In the genomic region with DNA sequence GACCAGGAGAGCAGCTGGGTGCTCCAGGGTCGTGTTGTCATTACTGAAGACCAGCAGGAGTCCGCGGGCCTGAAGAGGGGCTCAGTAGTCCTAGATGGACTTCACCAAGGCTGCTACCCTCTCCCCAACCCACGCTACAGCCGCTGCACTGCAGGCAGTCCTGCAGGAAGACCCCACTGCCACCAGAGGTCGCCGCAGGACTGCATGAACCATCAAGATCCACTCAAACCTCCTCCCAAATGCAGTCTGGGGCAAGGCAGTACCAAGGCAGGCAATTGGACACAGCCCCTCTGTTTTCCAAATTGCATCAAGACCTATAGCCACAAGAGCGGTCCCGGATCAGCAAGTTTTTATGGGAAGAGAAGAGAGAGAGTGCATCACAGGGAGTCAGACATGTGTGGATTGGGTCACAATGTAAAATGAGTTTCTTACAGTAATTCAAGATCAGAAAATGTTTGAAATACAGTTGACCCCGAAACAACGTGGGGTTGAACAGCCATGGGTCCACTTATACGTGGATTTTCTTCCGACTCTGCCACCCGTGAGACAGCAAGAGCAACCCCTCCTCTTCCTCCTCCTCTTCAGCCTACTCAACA, we compare ENCODE assay signal across 9 cellular contexts. TPM values are rescaled to one million over a fixed set of nuclear protein-coding genes. Genes with fewer than 3 reads are reported as not detected.
DNase-seq lines count a peak whose midpoint lies in the region; ATAC-seq and TF ChIP-seq lines count a peak whose summit lies in the region.
"Had no signal": no experiment of that assay in that cellular context is flagged by ENCODE, and none has a peak within 500 bp of the region (broad histone marks: within the 10 kb centered on the region; RNA-seq: fewer than 3 reads in every experiment).

No MANE protein-coding gene starts in this region.

- H4K91ac ChIP-seq in mesenchymal stem cell (ENCODE audit: low read length): no peak overlapping the region

- H3K36me3 ChIP-seq in CD8-positive, alpha-beta T cell (ENCODE audit: insufficient read depth, low read length): no peaks in the 10 kb centered on the region
- H3K36me3 ChIP-seq in mesenchymal stem cell (ENCODE audit: control insufficient read depth in 1 of 2, insufficient read depth in 2 of 2, low read depth in 1 of 2, low read length in 2 of 2): peaks cover 72 to 75% of the 10 kb centered on the region in 2 experiments

- H3K27me3 ChIP-seq in CD8-positive, alpha-beta T cell (ENCODE audit: insufficient read depth, low read length): no peaks in the 10 kb centered on the region
- H3K27me3 ChIP-seq in mesenchymal stem cell (ENCODE audit: control insufficient read depth in 1 of 2, insufficient read depth in 1 of 2, low read length in 2 of 2): no peaks in the 10 kb centered on the region

- CTCF ChIA-PET in CD8-positive, alpha-beta T cell (lab: Charles Lee): interaction anchor here (0.6 to 2.8 kb wide), 9 partner anchors 14 to 857 kb away, joined by 3 to 15 read pairs (median 3); no protein-coding TSS in a partner anchor
- CTCF ChIA-PET in activated CD4-positive, alpha-beta memory T cell treated with anti-CD3 and anti-CD28 coated beads, Interleukin-2, amount 10 ng/mL, durations not matched to agents 7 days and 5 days (lab: Charles Lee): interaction anchor here (1.0 to 4.5 kb wide), 6 partner anchors 11 to 49 kb away, joined by 3 to 57 read pairs (median 12); partner anchors contain the start of gene DZIP1L

- H3K9me3 Mint-ChIP-seq in CD8-positive, alpha-beta T cell: no peaks in the 10 kb centered on the region
- no peaks in the 10 kb centered on the region for H3K9me3 Mint-ChIP-seq in activated CD4-positive, alpha-beta memory T cell treated with anti-CD3 and anti-CD28 coated beads, Interleukin-2, amount 10 ng/mL, durations not matched to agents 7 days and 5 days
- H3K9me3 Mint-ChIP-seq: activated naive CD4-positive, alpha-beta T cell treated with anti-CD3 and anti-CD28 coated beads, Interleukin-2, amount 50 U/mL, for 24 hours had no signal

- no peak overlapping the region for H3K27ac Mint-ChIP-seq in CD8-positive, alpha-beta T cell
- H3K27ac Mint-ChIP-seq in activated CD4-positive, alpha-beta memory T cell treated with anti-CD3 and anti-CD28 coated beads, Interleukin-2, amount 10 ng/mL, durations not matched to agents 7 days and 5 days: no peak overlapping the region
- H3K27ac Mint-ChIP-seq: activated naive CD4-positive, alpha-beta T cell treated with anti-CD3 and anti-CD28 coated beads, Interleukin-2, amount 50 U/mL, for 24 hours had no signal

- H3K4me1 ChIP-seq in CD8-positive, alpha-beta T cell (ENCODE audit: insufficient read depth, low read length): no peaks in the 10 kb centered on the region
- peaks cover 6% of the 10 kb centered on the region for H3K4me1 ChIP-seq in mesenchymal stem cell (ENCODE audit: control insufficient read depth, insufficient read depth, low read depth, low read length)

- H2BK12ac ChIP-seq in mesenchymal stem cell (ENCODE audit: low read length in 2 of 2): no peak overlapping the region

- H3K18ac ChIP-seq in mesenchymal stem cell (ENCODE audit: low read depth in 1 of 2, low read length in 2 of 2): no peak overlapping the region

- no peak overlapping the region for H2AK5ac ChIP-seq in mesenchymal stem cell (ENCODE audit: low read length, severe bottlenecking)

- no peak overlapping the region for H4K8ac ChIP-seq in mesenchymal stem cell (ENCODE audit: low read length)

- H3K23ac ChIP-seq in mesenchymal stem cell (ENCODE audit: low read length in 2 of 2): no peak overlapping the region

- WGBS in mesenchymal stem cell: 36% methylated on average over 14 of the region's 14 CpGs

- H3K4ac ChIP-seq in mesenchymal stem cell (ENCODE audit: low read depth in 1 of 2, low read length in 2 of 2): no peak overlapping the region

- intact Hi-C loops in CD8-positive, alpha-beta T cell (cut with DNase I, micrococcal nuclease): loop anchor here (1.0 to 10.0 kb wide), 5 partner anchors 51 to 854 kb away; no protein-coding TSS in a partner anchor

- no peak overlapping the region for H3K4me2 ChIP-seq in mesenchymal stem cell (ENCODE audit: low read length, poor library complexity, severe bottlenecking)

- H3K27me3 Mint-ChIP-seq in CD8-positive, alpha-beta T cell (ENCODE audit: low read depth): peaks cover 9% of the 10 kb centered on the region
- peaks cover 36% of the 10 kb centered on the region for H3K27me3 Mint-ChIP-seq in activated CD4-positive, alpha-beta memory T cell treated with anti-CD3 and anti-CD28 coated beads, Interleukin-2, amount 10 ng/mL, durations not matched to agents 7 days and 5 days

- no peaks in the 10 kb centered on the region for H3K9me3 ChIP-seq in CD8-positive, alpha-beta T cell (ENCODE audit: low read length)
- no peaks in the 10 kb centered on the region for H3K9me3 ChIP-seq in mesenchymal stem cell (ENCODE audit: control insufficient read depth, low read length)

- no peak overlapping the region for H2BK5ac ChIP-seq in mesenchymal stem cell (ENCODE audit: low read depth, low read length, poor library complexity, severe bottlenecking)

- peaks cover 42% of the 10 kb centered on the region for H3K79me1 ChIP-seq in mesenchymal stem cell (replicated peaks; ENCODE audit: low read length, poor library complexity, severe bottlenecking)

- H3K14ac ChIP-seq in mesenchymal stem cell (ENCODE audit: low read length in 2 of 2): no peak overlapping the region

- ATAC-seq in CD8-positive, alpha-beta T cell: peak; percentile 79
- peak; percentile 73 for ATAC-seq in HG03378 (IDR thresholded peaks at IDR 0.05; ENCODE audit: unreplicated experiment)

- H3K27ac ChIP-seq in CD8-positive, alpha-beta T cell (ENCODE audit: low read depth, low read length): no peak overlapping the region
- H3K27ac ChIP-seq in mesenchymal stem cell (ENCODE audit: low read length, poor library complexity, severe bottlenecking): no peak overlapping the region

- TF ChIP-seq CTCF in CD8-positive, alpha-beta T cell (IDR thresholded peaks at IDR 0.05): peak; percentile 79

- no peaks in the 10 kb centered on the region for H3K4me1 Mint-ChIP-seq in CD8-positive, alpha-beta T cell (ENCODE audit: low read depth)
- peaks cover 21% of the 10 kb centered on the region for H3K4me1 Mint-ChIP-seq in activated CD4-positive, alpha-beta memory T cell treated with anti-CD3 and anti-CD28 coated beads, Interleukin-2, amount 10 ng/mL, durations not matched to agents 7 days and 5 days
- H3K4me1 Mint-ChIP-seq: activated naive CD4-positive, alpha-beta T cell treated with anti-CD3 and anti-CD28 coated beads, Interleukin-2, amount 50 U/mL, for 24 hours had no signal

- H3K36me3 Mint-ChIP-seq in CD8-positive, alpha-beta T cell: no peaks in the 10 kb centered on the region
- no peaks in the 10 kb centered on the region for H3K36me3 Mint-ChIP-seq in activated CD4-positive, alpha-beta memory T cell treated with anti-CD3 and anti-CD28 coated beads, Interleukin-2, amount 10 ng/mL, durations not matched to agents 7 days and 5 days (ENCODE audit: low read depth)
- H3K36me3 Mint-ChIP-seq: activated naive CD4-positive, alpha-beta T cell treated with anti-CD3 and anti-CD28 coated beads, Interleukin-2, amount 50 U/mL, for 24 hours had no signal

- DNase-seq in CD8-positive, alpha-beta T cell: peak; percentile 53 to 80 (median 67)
- DNase-seq in GM19240 (ENCODE audit: insufficient read length, low spot score) (peak; percentile 80), NCI-H69 (lab: John Stamatoyannopoulos, UW) (peak; percentile 58), mesenchymal stem cell (peak; percentile 73)
- DNase-seq in activated CD4-positive, alpha-beta memory T cell treated with anti-CD3 and anti-CD28 coated beads, Interleukin-2, amount 10 ng/mL, durations not matched to agents 7 days and 5 days: peak; percentile 79
- peak; percentile 56 for DNase-seq in effector CD8-positive, alpha-beta T cell (lab: John Stamatoyannopoulos, UW)
- peak; percentile 65 to 72 for DNase-seq in stimulated activated CD8-positive, alpha-beta memory T cell treated with anti-CD3 and anti-CD28 coated beads, Interleukin-2, amount 100 ng/mL, for 48 hours (ENCODE audit: low read depth in 2 of 2)

- H3K4me3 Mint-ChIP-seq in CD8-positive, alpha-beta T cell: no peak overlapping the region
- no peak overlapping the region for H3K4me3 Mint-ChIP-seq in activated CD4-positive, alpha-beta memory T cell treated with anti-CD3 and anti-CD28 coated beads, Interleukin-2, amount 10 ng/mL, durations not matched to agents 7 days and 5 days
- H3K4me3 Mint-ChIP-seq: activated naive CD4-positive, alpha-beta T cell treated with anti-CD3 and anti-CD28 coated beads, Interleukin-2, amount 50 U/mL, for 24 hours had no signal

- POLR2A ChIA-PET in CD8-positive, alpha-beta T cell (lab: Charles Lee): no interaction called here
- POLR2A ChIA-PET in activated CD4-positive, alpha-beta memory T cell treated with anti-CD3 and anti-CD28 coated beads, Interleukin-2, amount 10 ng/mL, durations not matched to agents 7 days and 5 days (lab: Charles Lee): no interaction called here

- no peak overlapping the region for H3K4me3 ChIP-seq in CD8-positive, alpha-beta T cell (ENCODE audit: low read depth, low read length)
- H3K4me3 ChIP-seq in mesenchymal stem cell (ENCODE audit: insufficient read depth in 1 of 2, low read depth in 1 of 2, low read length in 2 of 2): no peak overlapping the region

- no peak overlapping the region for H2BK120ac ChIP-seq in mesenchymal stem cell (ENCODE audit: low read depth, low read length)

- no peak overlapping the region for H2AFZ ChIP-seq in mesenchymal stem cell (ENCODE audit: low read depth, low read length)

- H3K9ac ChIP-seq in mesenchymal stem cell (ENCODE audit: low read length): no peak overlapping the region

- no peak overlapping the region for H2BK15ac ChIP-seq in mesenchymal stem cell (ENCODE audit: low read depth, poor library complexity, severe bottlenecking)

RNA-seq across cellular contexts. Expression of gene DZIP1L, which starts 46.7 kb away (rescaled TPM):
- total RNA-seq in CD8-positive, alpha-beta T cell: not detected
- under 1 TPM in 1 of 2 experiments, not detected in 1; 0.05 TPM for total RNA-seq in activated CD4-positive, alpha-beta memory T cell treated with anti-CD3 and anti-CD28 coated beads, Interleukin-2, amount 10 ng/mL, durations not matched to agents 7 days and 5 days
- 8.9 TPM for polyA plus RNA-seq in mesenchymal stem cell (2013, experiment 1 of 2)
- 8.0 TPM for polyA plus RNA-seq in mesenchymal stem cell (2013, experiment 2 of 2)

RNA-seq across cellular contexts. Expression of gene CLDN18, which starts 58.7 kb away (rescaled TPM):
- not detected for total RNA-seq in CD8-positive, alpha-beta T cell
- total RNA-seq in activated CD4-positive, alpha-beta memory T cell treated with anti-CD3 and anti-CD28 coated beads, Interleukin-2, amount 10 ng/mL, durations not matched to agents 7 days and 5 days: not detected
- not detected for polyA plus RNA-seq in mesenchymal stem cell (2013, experiment 1 of 2)
- polyA plus RNA-seq in mesenchymal stem cell (2013, experiment 2 of 2): not detected
